In genomic region chrX:19660604-19661003, GRCh38 we compare ENCODE assay signal across 30 cellular contexts.
DNase-seq lines count a peak whose midpoint lies in the region; ATAC-seq and TF ChIP-seq lines count a peak whose summit lies in the region.
"Had no signal": no experiment of that assay in that cellular context is flagged by ENCODE, and none has a peak within 500 bp of the region (broad histone marks: within the 10 kb centered on the region; RNA-seq: fewer than 3 reads in every experiment).

No MANE protein-coding gene starts in this region.

- no peak overlapping the region for H3K4me3 Mint-ChIP-seq in activated CD8-positive, alpha-beta T cell treated with anti-CD3 and anti-CD28 coated beads for 36 hours
- no peak overlapping the region for H3K4me3 Mint-ChIP-seq in activated CD8-positive, alpha-beta T cell treated with anti-CD3 and anti-CD28 coated beads, Interleukin-2, amount 10 ng/mL, durations not matched to agents 7 days and 5 days
- H3K4me3 Mint-ChIP-seq: activated T-cell treated with anti-CD3 and anti-CD28 coated beads, Interleukin-2, amount 50 U/mL, for 24 hours; B cell; CD8-positive, alpha-beta T cell; HFFc6; mesothelial cell of epicardium; naive B cell; stimulated activated naive CD8-positive, alpha-beta T cell treated with anti-CD3 and anti-CD28 coated beads, Interleukin-15, Interleukin-2, amounts not matched to agents 100 ng/mL and 50 ng/mL, for 24 hours had no signal

- no peak for TF ChIP-seq CTCF in activated CD8-positive, alpha-beta T cell treated with anti-CD3 and anti-CD28 coated beads for 36 hours (IDR thresholded peaks at IDR 0.05)
- no peak for TF ChIP-seq CTCF in cardiac fibroblast (IDR thresholded peaks at IDR 0.05; ENCODE audit: low read depth, low read length)
- no peak for TF ChIP-seq CTCF in fibroblast of the aortic adventitia (IDR thresholded peaks at IDR 0.05; ENCODE audit: insufficient read depth, low read length)

- intact Hi-C loops in activated CD8-positive, alpha-beta T cell treated with anti-CD3 and anti-CD28 coated beads for 36 hours (cut with micrococcal nuclease), result no loop called here

- H3K27me3 Mint-ChIP-seq in activated CD8-positive, alpha-beta T cell treated with anti-CD3 and anti-CD28 coated beads for 36 hours, result no peaks in the 10 kb centered on the region
- no peaks in the 10 kb centered on the region for H3K27me3 Mint-ChIP-seq in activated CD8-positive, alpha-beta T cell treated with anti-CD3 and anti-CD28 coated beads, Interleukin-2, amount 10 ng/mL, durations not matched to agents 7 days and 5 days (ENCODE audit: low read depth)
- H3K27me3 Mint-ChIP-seq: activated T-cell treated with anti-CD3 and anti-CD28 coated beads, Interleukin-2, amount 50 U/mL, for 24 hours; B cell; stimulated activated naive CD8-positive, alpha-beta T cell treated with anti-CD3 and anti-CD28 coated beads, Interleukin-15, Interleukin-2, amounts not matched to agents 100 ng/mL and 50 ng/mL, for 24 hours had no signal

- H3K9me3 Mint-ChIP-seq in activated CD8-positive, alpha-beta T cell treated with anti-CD3 and anti-CD28 coated beads for 36 hours, result no peaks in the 10 kb centered on the region
- H3K9me3 Mint-ChIP-seq in activated CD8-positive, alpha-beta T cell treated with anti-CD3 and anti-CD28 coated beads, Interleukin-2, amount 10 ng/mL, durations not matched to agents 7 days and 5 days (ENCODE audit: insufficient read depth), result no peaks in the 10 kb centered on the region
- H3K9me3 Mint-ChIP-seq: activated T-cell treated with anti-CD3 and anti-CD28 coated beads, Interleukin-2, amount 50 U/mL, for 24 hours; CD8-positive, alpha-beta T cell; HFFc6; naive B cell; stimulated activated naive CD8-positive, alpha-beta T cell treated with anti-CD3 and anti-CD28 coated beads, Interleukin-15, Interleukin-2, amounts not matched to agents 100 ng/mL and 50 ng/mL, for 24 hours had no signal

- ATAC-seq in activated CD8-positive, alpha-beta T cell treated with anti-CD3 and anti-CD28 coated beads for 36 hours, result no peak
- ATAC-seq in activated CD8-positive, alpha-beta T cell treated with anti-CD3 and anti-CD28 coated beads, Interleukin-2, amount 10 ng/mL, durations not matched to agents 7 days and 5 days, result no peak
- ATAC-seq: CD8-positive, alpha-beta T cell; heart left ventricle; Panc1 had no signal

- H3K27ac Mint-ChIP-seq in activated CD8-positive, alpha-beta T cell treated with anti-CD3 and anti-CD28 coated beads for 36 hours, result peak overlapping the region; percentile 34
- H3K27ac Mint-ChIP-seq in activated CD8-positive, alpha-beta T cell treated with anti-CD3 and anti-CD28 coated beads, Interleukin-2, amount 10 ng/mL, durations not matched to agents 7 days and 5 days, result no peak overlapping the region
- H3K27ac Mint-ChIP-seq: activated T-cell treated with anti-CD3 and anti-CD28 coated beads, Interleukin-2, amount 50 U/mL, for 24 hours; B cell; CD8-positive, alpha-beta T cell; HFFc6; mesothelial cell of epicardium; naive B cell had no signal

- DNase-seq in activated CD8-positive, alpha-beta T cell treated with anti-CD3 and anti-CD28 coated beads for 36 hours, result no peak
- DNase-seq in activated CD8-positive, alpha-beta T cell treated with anti-CD3 and anti-CD28 coated beads, Interleukin-2, amount 10 ng/mL, durations not matched to agents 7 days and 5 days, result no peak
- DNase-seq in cardiac fibroblast (ENCODE audit: low read depth in 2 of 2) (peak; percentile 25 to 40), fibroblast of the aortic adventitia (ENCODE audit: low read depth) (peak; percentile 46), substantia nigra (lab: John Stamatoyannopoulos, UW) (peak in 2 of 49 donors; percentile 7), MV-4-11 (lab: John Stamatoyannopoulos, UW) (no peak), NCI-H748 treated with DMSO at 0.1 percent for 48 hours (lab: John Stamatoyannopoulos, UW) (no peak), T-helper 9 cell (no peak)
- DNase-seq: 8988T; activated CD4-positive, alpha-beta T cell treated with anti-CD3 and anti-CD28 coated beads for 48 hours; activated gamma-delta T cell treated with Interleukin-2 at 50 U/mL for 16 hours; activated T-cell treated with anti-CD3 and anti-CD28 coated beads, Interleukin-2, amount 50 U/mL, for 24 hours; CD8-positive, alpha-beta T cell; cerebellar nuclear complex; GOT3; heart left ventricle; HFFc6; kidney; naive B cell; NCI-H146; occipital lobe; SHP77; T1000; thyroid gland; uterus; WERI-Rb-1 had no signal

- POLR2A ChIA-PET in activated CD8-positive, alpha-beta T cell treated with anti-CD3 and anti-CD28 coated beads for 36 hours (lab: Charles Lee), result interaction anchor here (0.7 kb wide), 1 partner anchor 21 kb away, joined by 3 read pairs; no protein-coding TSS in a partner anchor
- POLR2A ChIA-PET in activated CD8-positive, alpha-beta T cell treated with anti-CD3 and anti-CD28 coated beads, Interleukin-2, amount 10 ng/mL, durations not matched to agents 7 days and 5 days (lab: Charles Lee), result no interaction called here

- CTCF ChIA-PET in activated CD8-positive, alpha-beta T cell treated with anti-CD3 and anti-CD28 coated beads for 36 hours (lab: Charles Lee), result interaction anchor here (0.9 to 1.1 kb wide), 2 partner anchors 8 to 67 kb away, joined by 3 to 5 read pairs; no protein-coding TSS in a partner anchor
- CTCF ChIA-PET in activated CD8-positive, alpha-beta T cell treated with anti-CD3 and anti-CD28 coated beads, Interleukin-2, amount 10 ng/mL, durations not matched to agents 7 days and 5 days (lab: Charles Lee), result interaction anchor here (1.1 kb wide), 1 partner anchor 139 kb away, joined by 3 read pairs; no protein-coding TSS in a partner anchor

- H3K27ac ChIP-seq in substantia nigra (ENCODE audit: low read depth, low read length, poor library complexity, severe bottlenecking), result peak overlapping the region; percentile 79
- H3K27ac ChIP-seq: heart left ventricle, thyroid gland, uterus, WERI-Rb-1 had no signal

- H3K4me1 Mint-ChIP-seq in activated CD8-positive, alpha-beta T cell treated with anti-CD3 and anti-CD28 coated beads for 36 hours (ENCODE audit: low read depth), result peaks cover 63% of the 10 kb centered on the region
- peaks cover 2% of the 10 kb centered on the region for H3K4me1 Mint-ChIP-seq in activated CD8-positive, alpha-beta T cell treated with anti-CD3 and anti-CD28 coated beads, Interleukin-2, amount 10 ng/mL, durations not matched to agents 7 days and 5 days (ENCODE audit: low read depth)

- H3K36me3 Mint-ChIP-seq in activated CD8-positive, alpha-beta T cell treated with anti-CD3 and anti-CD28 coated beads for 36 hours (ENCODE audit: low read depth), result peaks cover 26% of the 10 kb centered on the region
- peaks cover 24% of the 10 kb centered on the region for H3K36me3 Mint-ChIP-seq in activated CD8-positive, alpha-beta T cell treated with anti-CD3 and anti-CD28 coated beads, Interleukin-2, amount 10 ng/mL, durations not matched to agents 7 days and 5 days (ENCODE audit: low read depth)

- H3K4me3 ChIP-seq in cardiac fibroblast (replicated peaks in 1 of 2; ENCODE audit: low read depth in 2 of 2, low read length in 2 of 2), result no peak overlapping the region
- no peak overlapping the region for H3K4me3 ChIP-seq in fibroblast of the aortic adventitia (ENCODE audit: low read depth, low read length)
- H3K4me3 ChIP-seq: heart left ventricle, thyroid gland, uterus had no signal

Comparison
In these comparisons a context has a peak if more than half of its experiments do, and no peak if none do; other contexts are left out.
1. DNase-seq: peak in cardiac fibroblast (2 of 2) and fibroblast of the aortic adventitia (single experiment); none in activated CD8-positive, alpha-beta T cell treated with anti-CD3 and anti-CD28 coated beads for 36 hours (single experiment), activated CD8-positive, alpha-beta T cell treated with anti-CD3 and anti-CD28 coated beads, Interleukin-2, amount 10 ng/mL, durations not matched to agents 7 days and 5 days (single experiment), MV-4-11 (single experiment), NCI-H748 treated with DMSO at 0.1 percent for 48 hours (single experiment) and T-helper 9 cell (single experiment).